8 cellular contexts compared by ENCODE assay signal in genomic region chr6:158869604-158870417, GRCh38. TPM values are rescaled to one million over a fixed set of nuclear protein-coding genes. Genes with fewer than 3 reads are reported as not detected.
DNase-seq lines count a peak whose midpoint lies in the region; TF ChIP-seq lines count a peak whose summit lies in the region.

No MANE protein-coding gene starts in this region.

- H3K9ac ChIP-seq in MM.1S (ENCODE audit: low read length) = peak overlapping the region; percentile 90

- H3K4me2 ChIP-seq in MM.1S (ENCODE audit: low read depth, low read length) (peak overlapping the region; percentile 79), osteoblast (ENCODE audit: insufficient read depth, low read length) (peak overlapping the region; percentile 94)

- H4K20me1 ChIP-seq in MM.1S (ENCODE audit: insufficient read depth, low read length) = no peaks in the 10 kb centered on the region
- no peaks in the 10 kb centered on the region for H4K20me1 ChIP-seq in osteoblast (ENCODE audit: insufficient read depth, low read length)

- H3K9me3 ChIP-seq in MM.1S (replicated peaks; ENCODE audit: insufficient read depth, low read length) (no peaks in the 10 kb centered on the region), SJCRH30 (replicated peaks) (no peaks in the 10 kb centered on the region), osteoblast (ENCODE audit: low read depth, low read length) (no peaks in the 10 kb centered on the region), thymus (ENCODE audit: control insufficient read depth) (no peaks in the 10 kb centered on the region)

- POLR2A ChIA-PET in GM10248 (lab: Yijun Ruan, JAX) = interaction anchor here (0.5 to 1.4 kb wide), 12 partner anchors 9 to 216 kb away, joined by 3 to 5 read pairs (median 3); partner anchors contain the start of gene EZR

- H3K4me1 Mint-ChIP-seq in activated naive CD4-positive, alpha-beta T cell treated with anti-CD3 and anti-CD28 coated beads for 36 hours (ENCODE audit: low read depth) = peaks cover 35% of the 10 kb centered on the region

- H3K27me3 ChIP-seq in MM.1S (replicated peaks; ENCODE audit: insufficient read depth, low read length) = no peaks in the 10 kb centered on the region
- no peaks in the 10 kb centered on the region for H3K27me3 ChIP-seq in SJCRH30
- no peaks in the 10 kb centered on the region for H3K27me3 ChIP-seq in osteoblast (ENCODE audit: insufficient read depth, low read length)
- no peaks in the 10 kb centered on the region for H3K27me3 ChIP-seq in thymus (ENCODE audit: control insufficient read depth, insufficient read depth)

- no peaks in the 10 kb centered on the region for H3K9me3 Mint-ChIP-seq in activated naive CD4-positive, alpha-beta T cell treated with anti-CD3 and anti-CD28 coated beads for 36 hours

- peak overlapping the region; percentile 88 for H3K4me3 Mint-ChIP-seq in activated naive CD4-positive, alpha-beta T cell treated with anti-CD3 and anti-CD28 coated beads for 36 hours

- 0 out of 2 replicates have a peak overlapping the region, but pooled peaks have one; percentile 5 for H2AFZ ChIP-seq in MM.1S (ENCODE audit: low read length)
- peak overlapping the region; percentile 97 for H2AFZ ChIP-seq in osteoblast (ENCODE audit: low read length)

- H3K27me3 Mint-ChIP-seq in activated naive CD4-positive, alpha-beta T cell treated with anti-CD3 and anti-CD28 coated beads for 36 hours (ENCODE audit: low read depth) = no peaks in the 10 kb centered on the region

- H3K9me2 ChIP-seq in MM.1S (replicated peaks; ENCODE audit: insufficient read depth, low read length) = no peaks in the 10 kb centered on the region

- 5% methylated on average over 69 of the region's 69 CpGs for WGBS in thymus

- H3F3A ChIP-seq in MM.1S (ENCODE audit: insufficient read depth, low read length) = peaks cover 13% of the 10 kb centered on the region

- TF ChIP-seq CTCF in GM10248 (IDR thresholded peaks at IDR 0.05; ENCODE audit: control extremely low read depth, extremely low read depth, low read depth, missing control alignments) = no peak
- TF ChIP-seq CTCF in MM.1S (IDR thresholded peaks at IDR 0.05; ENCODE audit: low read length) = peak; percentile 18
- TF ChIP-seq CTCF in osteoblast (IDR thresholded peaks at IDR 0.05; ENCODE audit: extremely low read depth, low read depth, low read length) = peak; percentile 11

- H3K79me2 ChIP-seq in MM.1S (ENCODE audit: low read length) (no peaks in the 10 kb centered on the region), osteoblast (ENCODE audit: insufficient read depth, low read length) (no peaks in the 10 kb centered on the region)

- CTCF ChIA-PET in GM10248 (lab: Yijun Ruan, JAX) = interaction anchor here (0.8 to 2.0 kb wide), 13 partner anchors 12 to 174 kb away, joined by 3 to 7 read pairs (median 4); no protein-coding TSS in a partner anchor
- CTCF ChIA-PET in activated naive CD4-positive, alpha-beta T cell treated with anti-CD3 and anti-CD28 coated beads for 36 hours (lab: Charles Lee) = interaction anchor here (0.7 to 3.1 kb wide), 6 partner anchors 16 to 122 kb away, joined by 3 to 12 read pairs (median 4); no protein-coding TSS in a partner anchor

- H3K4me3 ChIP-seq in MM.1S (ENCODE audit: low read length) = peak overlapping the region; percentile 59
- H3K4me3 ChIP-seq in SJCRH30 = peak overlapping the region; percentile 45
- H3K4me3 ChIP-seq in osteoblast (ENCODE audit: insufficient read depth, low read length) = peak overlapping the region; percentile 72
- H3K4me3 ChIP-seq in thymus (ENCODE audit: low read length) = peak overlapping the region; percentile 53

- DNase-seq in GM10248 (ENCODE audit: extremely low spot score) = peak; percentile 97
- peak; percentile 91 for DNase-seq in HCEC 1CT
- peak; percentile 93 for DNase-seq in MM.1S
- DNase-seq in SJCRH30 = peak; percentile 61 to 62
- peak; percentile 96 for DNase-seq in activated naive CD4-positive, alpha-beta T cell treated with anti-CD3 and anti-CD28 coated beads for 36 hours
- DNase-seq in globus pallidus (ENCODE audit: low spot score) = peak; percentile 42
- DNase-seq in osteoblast (ENCODE audit: insufficient read length, low spot score, missing footprints) = peak; percentile 97

- intact Hi-C loops in activated naive CD4-positive, alpha-beta T cell treated with anti-CD3 and anti-CD28 coated beads for 36 hours (cut with micrococcal nuclease) = loop anchor here (1.0 to 10.0 kb wide), 12 partner anchors 9 to 1485 kb away; partner anchors contain the start of gene ZDHHC14

- H3K4me1 ChIP-seq in MM.1S (ENCODE audit: low read length) (peaks cover 6% of the 10 kb centered on the region), SJCRH30 (no peaks in the 10 kb centered on the region), osteoblast (ENCODE audit: insufficient read depth, low read length) (peaks cover 11% of the 10 kb centered on the region), thymus (ENCODE audit: control insufficient read depth, insufficient read depth, low read length) (peaks cover 17% of the 10 kb centered on the region)

- peak overlapping the region; percentile 99 for H3K27ac Mint-ChIP-seq in activated naive CD4-positive, alpha-beta T cell treated with anti-CD3 and anti-CD28 coated beads for 36 hours

- no peaks in the 10 kb centered on the region for H3K36me3 Mint-ChIP-seq in activated naive CD4-positive, alpha-beta T cell treated with anti-CD3 and anti-CD28 coated beads for 36 hours (ENCODE audit: low read depth)

- peak overlapping the region; percentile 99 for H3K27ac ChIP-seq in MM.1S (ENCODE audit: low read length)
- peak overlapping the region; percentile 87 for H3K27ac ChIP-seq in SJCRH30
- peak overlapping the region; percentile 87 for H3K27ac ChIP-seq in osteoblast (ENCODE audit: low read depth, low read length)
- peak overlapping the region; percentile 98 for H3K27ac ChIP-seq in thymus (ENCODE audit: low read depth)

- H3K36me3 ChIP-seq in MM.1S (replicated peaks; ENCODE audit: insufficient read depth, low read length) (no peaks in the 10 kb centered on the region), SJCRH30 (no peaks in the 10 kb centered on the region), osteoblast (ENCODE audit: insufficient read depth, low read length) (no peaks in the 10 kb centered on the region), thymus (ENCODE audit: control insufficient read depth, insufficient read depth) (no peaks in the 10 kb centered on the region)

RNA-seq across cellular contexts. Expression of gene EZR, which starts 50.6 kb away (rescaled TPM):
- 41.9 and 44.6 TPM in 2 replicates for total RNA-seq in SJCRH30 (2014; rRNA removed; shearing (Covaris generic))
- 100 to 1,000 TPM; 229 to 230 TPM for total RNA-seq in activated naive CD4-positive, alpha-beta T cell treated with anti-CD3 and anti-CD28 coated beads for 36 hours
- 69.8 and 89.4 TPM in 2 replicates for total RNA-seq in osteoblast
- 165 TPM for polyA plus RNA-seq in thymus

Comparison
In these comparisons a context has a peak if more than half of its experiments do, and no peak if none do; other contexts are left out.
1. Peak in every context shown above with its lines: DNase-seq, H3K4me3 ChIP-seq and H3K27ac ChIP-seq.
2. DNase-seq: peak in every context shown above with its lines; median percentile 97 in GM10248; 97 in osteoblast; 96 in activated naive CD4-positive, alpha-beta T cell treated with anti-CD3 and anti-CD28 coated beads for 36 hours; 93 in MM.1S; 91 in HCEC 1CT; 62 in SJCRH30; 42 in globus pallidus.